ENCODE assay signal across 25 cellular contexts in the genomic region with DNA sequence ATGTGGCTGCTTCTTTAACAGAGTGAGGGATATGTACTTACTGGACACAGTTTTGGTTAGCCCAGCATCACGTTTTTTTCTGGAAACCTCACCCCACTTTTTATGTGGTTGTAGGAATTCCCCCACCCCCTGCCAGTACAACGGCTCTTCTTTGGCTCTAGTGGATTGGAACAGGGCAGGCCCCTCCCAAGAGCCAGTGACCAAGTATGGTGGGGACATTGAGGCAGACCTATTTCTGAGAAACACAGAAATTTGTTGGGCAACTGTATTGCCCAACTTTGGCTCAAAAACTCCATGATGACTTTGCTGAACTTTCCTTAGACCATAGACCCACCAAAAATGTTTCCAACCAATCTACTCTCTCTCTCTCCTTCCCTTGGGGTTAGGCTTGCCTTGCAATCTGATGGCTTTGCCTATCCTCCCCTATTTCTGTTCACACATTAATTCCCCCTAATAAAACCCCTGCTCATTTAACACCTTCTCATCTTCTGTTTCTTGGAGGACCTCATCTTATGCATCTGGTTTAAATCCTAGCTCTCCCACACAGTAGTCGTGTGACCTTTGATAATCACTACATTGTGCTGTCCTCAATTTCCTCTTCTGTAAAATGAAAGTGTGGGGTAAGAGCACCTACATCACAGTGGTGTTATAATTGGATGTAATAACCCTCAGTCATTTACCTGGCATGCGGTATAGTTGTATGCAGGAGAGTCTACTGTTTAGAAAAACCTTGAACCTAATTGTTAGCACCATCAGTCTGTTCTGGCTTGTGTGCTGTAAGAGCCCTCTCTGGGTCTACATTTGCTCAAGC.
"Had no signal": no experiment of that assay in that cellular context is flagged by ENCODE, and none has a peak within 500 bp of the region (broad histone marks: within the 10 kb centered on the region; RNA-seq: fewer than 3 reads in every experiment).

No MANE protein-coding gene starts in this region.

- H3K27me3 ChIP-seq: ascending aorta, brain microvascular endothelial cell, foreskin keratinocyte, hepatocyte, left lung had no signal

- H3K4me3 Mint-ChIP-seq: activated naive CD4-positive, alpha-beta T cell treated with anti-CD3 and anti-CD28 coated beads for 36 hours; activated T-cell treated with anti-CD3 and anti-CD28 coated beads, Interleukin-2, amount 50 U/mL, for 24 hours; central memory CD8-positive, alpha-beta T cell; immature natural killer cell; mesothelial cell of epicardium; naive thymus-derived CD8-positive, alpha-beta T cell; type B pancreatic cell had no signal

- H3K4me3 ChIP-seq: ascending aorta, hepatocyte, left lung, lung, skin epidermis, thoracic aorta had no signal

- H3K36me3 ChIP-seq: ascending aorta, brain microvascular endothelial cell, left lung, thoracic aorta had no signal

- ATAC-seq: foreskin keratinocyte; left lung; naive thymus-derived CD8-positive, alpha-beta T cell had no signal

- H3K27ac ChIP-seq: ascending aorta, brain microvascular endothelial cell, foreskin keratinocyte, hepatocyte, left lung, skin epidermis, thoracic aorta had no signal

- H3K27ac Mint-ChIP-seq: activated naive CD4-positive, alpha-beta T cell treated with anti-CD3 and anti-CD28 coated beads for 36 hours; activated T-cell treated with anti-CD3 and anti-CD28 coated beads, Interleukin-2, amount 50 U/mL, for 24 hours; immature natural killer cell; naive thymus-derived CD8-positive, alpha-beta T cell; progenitor cell of endocrine pancreas; type B pancreatic cell had no signal

- H3K9me3 ChIP-seq: ascending aorta, left lung, SK-N-SH, thoracic aorta had no signal

- H3K27me3 Mint-ChIP-seq: type B pancreatic cell had no signal

- H3K4me1 ChIP-seq: ascending aorta, foreskin keratinocyte, left lung had no signal

- H3K36me3 Mint-ChIP-seq: immature natural killer cell; mesothelial cell of epicardium; naive thymus-derived CD8-positive, alpha-beta T cell; type B pancreatic cell had no signal

- DNase-seq: activated CD4-positive, alpha-beta T cell treated with anti-CD3 and anti-CD28 coated beads for 1 hour; activated CD4-positive, alpha-beta T cell treated with anti-CD3 and anti-CD28 coated beads, Interleukin-2, amount 50 U/mL, for 4 hours; activated CD8-positive, alpha-beta memory T cell treated with anti-CD3 and anti-CD28 coated beads for 24 hours; activated CD8-positive, alpha-beta memory T cell treated with anti-CD3 and anti-CD28 coated beads, Interleukin-2, amount 50 U/mL, for 4 hours; activated effector memory CD4-positive, alpha-beta T cell treated with Interleukin-2 at 50 U/mL for 16 hours; activated naive CD4-positive, alpha-beta T cell treated with anti-CD3 and anti-CD28 coated beads for 36 hours; activated T-cell treated with anti-CD3 and anti-CD28 coated beads, Interleukin-2, amount 50 U/mL, for 24 hours; effector memory CD4-positive, alpha-beta T cell; glutamatergic neuron; immature natural killer cell; left lung; naive thymus-derived CD8-positive, alpha-beta T cell; SK-N-SH; stimulated activated CD4-positive, alpha-beta T cell treated with anti-CD3 and anti-CD28 coated beads, Interleukin-1b, Interleukin-23, amount 100 ng/mL, for 48 hours had no signal

- H3K4me1 Mint-ChIP-seq: central memory CD8-positive, alpha-beta T cell; immature natural killer cell; naive thymus-derived CD8-positive, alpha-beta T cell had no signal

- H3K9me3 Mint-ChIP-seq: activated naive CD4-positive, alpha-beta T cell treated with anti-CD3 and anti-CD28 coated beads for 36 hours; activated T-cell treated with anti-CD3 and anti-CD28 coated beads, Interleukin-2, amount 50 U/mL, for 24 hours; central memory CD8-positive, alpha-beta T cell; type B pancreatic cell had no signal
